Comparison of ENCODE assay signal across 8 cellular contexts in the genomic region with DNA sequence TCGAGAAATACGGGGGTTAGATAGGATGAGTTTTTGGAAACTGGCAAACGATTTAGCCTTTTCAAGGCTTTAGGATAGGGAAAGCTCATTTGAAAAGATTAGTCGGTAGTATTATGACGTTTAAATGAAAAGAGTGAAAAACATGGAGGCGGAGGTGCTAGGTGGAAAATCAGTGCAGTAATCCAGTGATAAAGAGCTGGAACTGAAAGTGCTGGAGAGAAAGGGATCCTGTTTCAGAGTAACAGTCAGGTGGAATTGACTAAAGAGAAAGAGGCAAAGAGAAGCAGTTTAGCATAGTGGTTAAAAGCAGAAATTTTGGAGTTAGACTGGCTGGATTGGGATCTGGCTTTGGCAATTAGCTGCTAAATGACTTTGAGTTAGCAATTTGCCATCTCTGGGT. TPM values are rescaled to one million over a fixed set of nuclear protein-coding genes. Genes with fewer than 3 reads are reported as not detected.
DNase-seq lines count a peak whose midpoint lies in the region; ATAC-seq and TF ChIP-seq lines count a peak whose summit lies in the region.

No MANE protein-coding gene starts in this region.

- H3K4me2 ChIP-seq in BLaER1 = peak overlapping the region; percentile 91
- H3K4me2 ChIP-seq in mammary epithelial cell (ENCODE audit: insufficient read depth, low read depth, low read length) = peak overlapping the region; percentile 94

- peak overlapping the region; percentile 99 for H2AFZ ChIP-seq in mammary epithelial cell (ENCODE audit: low read depth, low read length)

- BruUV-seq in mammary epithelial cell (replicated peaks; lab: Mats Ljungman, UMichigan) = no TSS peak

- H3K4me1 ChIP-seq in BLaER1 (peaks cover 49% of the 10 kb centered on the region), HUES64 (ENCODE audit: insufficient read depth, low read length) (peaks cover 24% of the 10 kb centered on the region), mammary epithelial cell (ENCODE audit: insufficient read depth, low read length) (peaks cover 4% of the 10 kb centered on the region), mononuclear cell (ENCODE audit: insufficient read depth, low read length) (peaks cover 30% of the 10 kb centered on the region)

- dilution Hi-C loops in mammary epithelial cell (cut with HindIII; ENCODE audit: low sequenced_read_pairs) = no loop called here

- intact Hi-C loops in mammary epithelial cell (cut with micrococcal nuclease) = no loop called here

- no peak for TF ChIP-seq CTCF in mammary epithelial cell (conservative IDR thresholded peaks at IDR 0.05 in 1 of 2, IDR thresholded peaks at IDR 0.05 in 1 of 2; ENCODE audit: extremely low read depth in 1 of 2, insufficient read depth in 1 of 2, low read depth in 1 of 2, low read length in 2 of 2)

- 4% methylated on average over 6 of the region's 6 CpGs for WGBS in HUES64
- WGBS in mammary epithelial cell (ENCODE audit: low coverage, missing lambda C conversion rate) = 1% methylated on average over 6 of the region's 6 CpGs

- H3K9ac ChIP-seq in BLaER1 = peak overlapping the region; percentile 84
- peak overlapping the region; percentile 85 for H3K9ac ChIP-seq in HUES64 (ENCODE audit: low read depth, low read length)
- H3K9ac ChIP-seq in mammary epithelial cell (ENCODE audit: insufficient read depth, low read length) = peak overlapping the region; percentile 95

- H3K4me3 ChIP-seq in BLaER1 (peak overlapping the region; percentile 86), HUES64 (ENCODE audit: low read length) (peak overlapping the region; percentile 98), mammary epithelial cell (replicated peaks in 1 of 3; ENCODE audit: insufficient read depth in 1 of 3, low read depth in 2 of 3, low read length in 3 of 3) (peak overlapping the region; percentile 80 to 99 (median 95)), mononuclear cell (ENCODE audit: low read length) (peak overlapping the region; percentile 83)

- in situ Hi-C loops in mammary epithelial cell (cut with MboI; ENCODE audit: low sequenced_read_pairs in 2 of 2) = no loop called here

- H3K9me3 ChIP-seq in BLaER1 (no peaks in the 10 kb centered on the region), HUES64 (ENCODE audit: insufficient read depth, low read depth, low read length) (no peaks in the 10 kb centered on the region), mammary epithelial cell (replicated peaks; ENCODE audit: insufficient read depth, low read length) (no peaks in the 10 kb centered on the region), mononuclear cell (ENCODE audit: low read depth, low read length) (no peaks in the 10 kb centered on the region)

- peaks cover 87% of the 10 kb centered on the region for H3K79me2 ChIP-seq in mammary epithelial cell (ENCODE audit: insufficient read depth, low read length)

- TF ChIP-seq POLR2A in GM18505 (IDR thresholded peaks at IDR 0.05; ENCODE audit: borderline replicate concordance, extremely low read depth, insufficient read depth, insufficient read length) = no peak

- H3K27ac ChIP-seq in BLaER1 (peak overlapping the region; percentile 64), HUES64 (ENCODE audit: low read depth, low read length) (no peak overlapping the region), mammary epithelial cell (ENCODE audit: insufficient read depth, low read depth, low read length) (peak overlapping the region; percentile 73)

- peak; percentile 2 for DNase-seq in mammary epithelial cell
- no peak for DNase-seq in NCI-H345 treated with DMSO at 0.1 percent for 48 hours (lab: John Stamatoyannopoulos, UW; ENCODE audit: unreplicated experiment)
- no peak for DNase-seq in C1 segment of cervical spinal cord (lab: John Stamatoyannopoulos, UW)
- no peak for DNase-seq in NCI-H1092 (lab: John Stamatoyannopoulos, UW)

- H3K36me3 ChIP-seq in BLaER1 = peaks cover 23% of the 10 kb centered on the region
- H3K36me3 ChIP-seq in HUES64 (ENCODE audit: insufficient read depth, low read length) = peaks cover 29% of the 10 kb centered on the region
- peaks cover 10% of the 10 kb centered on the region for H3K36me3 ChIP-seq in mammary epithelial cell (ENCODE audit: insufficient read depth, low read length)

- CTCF ChIA-PET in mammary epithelial cell (lab: Charles Lee; ENCODE audit: low non-redundant PET) = no interaction called here

- ATAC-seq in GM18505 (IDR thresholded peaks at IDR 0.05; ENCODE audit: unreplicated experiment) = no peak

- peaks cover 56% of the 10 kb centered on the region for H4K20me1 ChIP-seq in BLaER1
- no peaks in the 10 kb centered on the region for H4K20me1 ChIP-seq in mammary epithelial cell (ENCODE audit: insufficient read depth, low read length)

- H3K27me3 ChIP-seq in BLaER1 (no peaks in the 10 kb centered on the region), HUES64 (ENCODE audit: insufficient read depth, low read length) (no peaks in the 10 kb centered on the region), mammary epithelial cell (ENCODE audit: insufficient read depth, low read length) (no peaks in the 10 kb centered on the region), mononuclear cell (ENCODE audit: insufficient read depth, low read length) (no peaks in the 10 kb centered on the region)

RNA-seq across cellular contexts. Expression of a gene that starts 0.9 kb away (rescaled TPM):
- polyA plus RNA-seq in HUES64 (2013, experiment 1 of 2) = 31.2 TPM
- polyA plus RNA-seq in HUES64 (2013, experiment 2 of 2) = 25.7 TPM
- total RNA-seq in mammary epithelial cell (10 to 100 TPM; 16.5 to 40.9 TPM), mononuclear cell (4.5 TPM)
- 38.7 TPM for polyA plus RNA-seq in mammary epithelial cell
- polyA minus RNA-seq in mammary epithelial cell = 78.0 TPM

RNA-seq across cellular contexts. Expression of a gene that starts 1.1 kb away (rescaled TPM):
- 13.2 TPM for polyA plus RNA-seq in HUES64 (2013, experiment 1 of 2)
- polyA plus RNA-seq in HUES64 (2013, experiment 2 of 2) = 14.2 TPM
- 10 to 100 TPM; 26.1 to 34.0 TPM for total RNA-seq in mammary epithelial cell
- polyA plus RNA-seq in mammary epithelial cell = 10.3 TPM
- polyA minus RNA-seq in mammary epithelial cell = 26.4 TPM
- 27.8 TPM for total RNA-seq in mononuclear cell
